14 cellular contexts compared by ENCODE assay signal in genomic region chr7:46545790-46546189, GRCh38.
A peak's percentile ranks its signal among the peaks of the same experiment; 100 is the strongest.
DNase-seq lines count a peak whose midpoint lies in the region; ATAC-seq and TF ChIP-seq lines count a peak whose summit lies in the region.
"Had no signal": no experiment of that assay in that cellular context is flagged by ENCODE, and none has a peak within 500 bp of the region (broad histone marks: within the 10 kb centered on the region; RNA-seq: fewer than 3 reads in every experiment).

No MANE protein-coding gene starts in this region.

- peaks cover 32% of the 10 kb centered on the region for H3K4me1 ChIP-seq in PC-3 (ENCODE audit: insufficient read depth, low read length)
- peaks cover 5% of the 10 kb centered on the region for H3K4me1 ChIP-seq in mucosa of descending colon (ENCODE audit: low read depth)
- H3K4me1 ChIP-seq in right atrium auricular region, result no peaks in the 10 kb centered on the region
- H3K4me1 ChIP-seq: pancreas had no signal

- intact Hi-C loops in PC-3 (cut with micrococcal nuclease), result loop anchor here (2.0 to 10.0 kb wide), 6 partner anchors 37 to 661 kb away; partner anchors contain the start of gene IGFBP1
- intact Hi-C loops in mucosa of descending colon (cut with DNase I, micrococcal nuclease), result no loop called here

- no peaks in the 10 kb centered on the region for H3F3A ChIP-seq in PC-3 (ENCODE audit: low read length, unreplicated experiment)

- BruUV-seq in PC-3 (replicated peaks; lab: Mats Ljungman, UMichigan), result no TSS peak

- H3K27me3 ChIP-seq in PC-3 (ENCODE audit: low read length) (no peaks in the 10 kb centered on the region), right atrium auricular region (no peaks in the 10 kb centered on the region)
- H3K27me3 ChIP-seq: pancreas had no signal

- ATAC-seq in PC-3 (peak; percentile 73), mucosa of descending colon (peak; percentile 40)
- ATAC-seq: left ventricle myocardium superior had no signal

- H3K9me3 ChIP-seq in PC-3 (ENCODE audit: low read length), result no peaks in the 10 kb centered on the region
- H3K9me3 ChIP-seq in mucosa of descending colon, result no peaks in the 10 kb centered on the region
- no peaks in the 10 kb centered on the region for H3K9me3 ChIP-seq in right atrium auricular region
- H3K9me3 ChIP-seq: pancreas had no signal

- H2AFZ ChIP-seq in PC-3 (ENCODE audit: low read length), result no peak overlapping the region

- peak overlapping the region; percentile 56 for H3K9ac ChIP-seq in PC-3 (ENCODE audit: low read length)

- no peaks in the 10 kb centered on the region for H3K9me2 ChIP-seq in PC-3 (replicated peaks; ENCODE audit: low read length)

- POLR2A ChIA-PET in PC-3 (lab: Charles Lee; ENCODE audit: unreplicated experiment), result interaction anchor here (0.7 kb wide), 1 partner anchor 61 kb away, joined by 3 read pairs; no protein-coding TSS in a partner anchor

- no peaks in the 10 kb centered on the region for H4K20me1 ChIP-seq in PC-3 (ENCODE audit: low read length)

- H3K4me2 ChIP-seq in PC-3 (ENCODE audit: low read length), result peak overlapping the region; percentile 62

- no peaks in the 10 kb centered on the region for H3K79me2 ChIP-seq in PC-3 (ENCODE audit: low read length)

- peak; percentile 89 for DNase-seq in EH (ENCODE audit: low read depth)
- DNase-seq in PC-3, result peak; percentile 94
- peak; percentile 80 for DNase-seq in epithelial cell of proximal tubule (ENCODE audit: low read depth)
- no peak for DNase-seq in mucosa of descending colon
- no peak for DNase-seq in DMS 273 (lab: John Stamatoyannopoulos, UW; ENCODE audit: unreplicated experiment)
- no peak for DNase-seq in NK-92 (lab: John Stamatoyannopoulos, UW; ENCODE audit: unreplicated experiment)
- DNase-seq in NCI-H345 treated with DMSO at 0.1 percent for 48 hours (lab: John Stamatoyannopoulos, UW; ENCODE audit: unreplicated experiment), result no peak
- no peak for DNase-seq in right atrium auricular region (ENCODE audit: low spot score)
- DNase-seq: activated CD8-positive, alpha-beta memory T cell treated with anti-CD3 and anti-CD28 coated beads, Interleukin-2, amount 50 U/mL, for 4 hours; aorta; CD4-positive, alpha-beta memory T cell; left ventricle myocardium superior; NCI-H1417; pancreas had no signal

- H3K27ac ChIP-seq in PC-3 (ENCODE audit: low read length), result peak overlapping the region; percentile 85
- no peak overlapping the region for H3K27ac ChIP-seq in right atrium auricular region
- H3K27ac ChIP-seq: pancreas had no signal

- CTCF ChIA-PET in PC-3 (lab: Charles Lee), result interaction anchor here (0.6 kb wide), 1 partner anchor 57 kb away, joined by 3 read pairs; no protein-coding TSS in a partner anchor

- H3K4me3 ChIP-seq in PC-3 (ENCODE audit: low read length), result 0 out of 2 replicates have a peak overlapping the region, but pooled peaks have one; percentile 15
- no peak overlapping the region for H3K4me3 ChIP-seq in epithelial cell of proximal tubule (ENCODE audit: low read depth, low read length)
- no peak overlapping the region for H3K4me3 ChIP-seq in mucosa of descending colon
- H3K4me3 ChIP-seq in right atrium auricular region, result no peak overlapping the region
- H3K4me3 ChIP-seq: pancreas had no signal

- TF ChIP-seq CTCF in PC-3 (conservative IDR thresholded peaks at IDR 0.05; ENCODE audit: low read depth, low read length) (no peak), epithelial cell of proximal tubule (conservative IDR thresholded peaks at IDR 0.05; ENCODE audit: low read depth, low read length) (no peak), mucosa of descending colon (IDR thresholded peaks at IDR 0.05) (no peak), right atrium auricular region (IDR thresholded peaks at IDR 0.05) (no peak)

- H3K36me3 ChIP-seq in PC-3 (ENCODE audit: low read depth, low read length) (no peaks in the 10 kb centered on the region), mucosa of descending colon (ENCODE audit: low read depth) (no peaks in the 10 kb centered on the region), right atrium auricular region (no peaks in the 10 kb centered on the region)
- H3K36me3 ChIP-seq: pancreas had no signal

Comparison
In these comparisons a context has a peak if more than half of its experiments do, and no peak if none do; other contexts are left out.
1. DNase-seq: peak in EH (single experiment), PC-3 (single experiment) and epithelial cell of proximal tubule (single experiment); none in mucosa of descending colon (0 of 3), DMS 273 (single experiment), NK-92 (single experiment), NCI-H345 treated with DMSO at 0.1 percent for 48 hours (single experiment) and right atrium auricular region (single experiment).